1 cellular context compared by ENCODE assay signal in genomic region chr1:110005971-110006370, GRCh38.
TF ChIP-seq lines count a peak whose summit lies in the region.

No MANE protein-coding gene starts in this region.

TF ChIP-seq in GM23338, 12 proteins besides CTCF, POLR2A, EP300 and RAD21 (continued from another document):
- no peak for TF ChIP-seq ZNF462 (CRISPR knock-in tag; IDR thresholded peaks at IDR 0.05)
